Comparison of ENCODE assay signal across 1 cellular context in the genomic region with DNA sequence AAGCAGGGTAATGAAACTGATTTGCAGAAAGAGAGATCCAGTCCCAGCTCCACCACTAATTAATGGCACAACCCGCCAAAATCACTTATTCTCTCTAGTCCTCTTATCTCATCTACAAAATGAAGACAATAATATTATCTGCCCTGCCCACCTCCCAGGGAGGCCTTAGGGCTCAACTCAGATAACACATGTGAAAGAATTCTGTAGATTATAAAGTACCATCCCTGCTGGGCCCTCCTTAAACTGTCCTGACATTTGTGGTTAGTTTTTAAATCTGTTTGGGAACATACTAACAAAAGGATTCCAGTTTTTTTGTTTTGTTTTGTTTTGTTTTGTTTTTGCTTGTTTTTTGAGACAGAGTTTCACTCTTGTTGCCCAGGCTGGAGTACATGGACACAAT.
TF ChIP-seq lines count a peak whose summit lies in the region.

No MANE protein-coding gene starts in this region.

TF ChIP-seq in SK-N-SH, 30 proteins besides CTCF, POLR2A, EP300 and RAD21:
- TF ChIP-seq, protein P1, sequence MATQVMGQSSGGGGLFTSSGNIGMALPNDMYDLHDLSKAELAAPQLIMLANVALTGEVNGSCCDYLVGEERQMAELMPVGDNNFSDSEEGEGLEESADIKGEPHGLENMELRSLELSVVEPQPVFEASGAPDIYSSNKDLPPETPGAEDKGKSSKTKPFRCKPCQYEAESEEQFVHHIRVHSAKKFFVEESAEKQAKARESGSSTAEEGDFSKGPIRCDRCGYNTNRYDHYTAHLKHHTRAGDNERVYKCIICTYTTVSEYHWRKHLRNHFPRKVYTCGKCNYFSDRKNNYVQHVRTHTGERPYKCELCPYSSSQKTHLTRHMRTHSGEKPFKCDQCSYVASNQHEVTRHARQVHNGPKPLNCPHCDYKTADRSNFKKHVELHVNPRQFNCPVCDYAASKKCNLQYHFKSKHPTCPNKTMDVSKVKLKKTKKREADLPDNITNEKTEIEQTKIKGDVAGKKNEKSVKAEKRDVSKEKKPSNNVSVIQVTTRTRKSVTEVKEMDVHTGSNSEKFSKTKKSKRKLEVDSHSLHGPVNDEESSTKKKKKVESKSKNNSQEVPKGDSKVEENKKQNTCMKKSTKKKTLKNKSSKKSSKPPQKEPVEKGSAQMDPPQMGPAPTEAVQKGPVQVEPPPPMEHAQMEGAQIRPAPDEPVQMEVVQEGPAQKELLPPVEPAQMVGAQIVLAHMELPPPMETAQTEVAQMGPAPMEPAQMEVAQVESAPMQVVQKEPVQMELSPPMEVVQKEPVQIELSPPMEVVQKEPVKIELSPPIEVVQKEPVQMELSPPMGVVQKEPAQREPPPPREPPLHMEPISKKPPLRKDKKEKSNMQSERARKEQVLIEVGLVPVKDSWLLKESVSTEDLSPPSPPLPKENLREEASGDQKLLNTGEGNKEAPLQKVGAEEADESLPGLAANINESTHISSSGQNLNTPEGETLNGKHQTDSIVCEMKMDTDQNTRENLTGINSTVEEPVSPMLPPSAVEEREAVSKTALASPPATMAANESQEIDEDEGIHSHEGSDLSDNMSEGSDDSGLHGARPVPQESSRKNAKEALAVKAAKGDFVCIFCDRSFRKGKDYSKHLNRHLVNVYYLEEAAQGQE (IDR thresholded peaks at IDR 0.05; ENCODE audit: low read depth, low read length) = no peak
- TF ChIP-seq TAF1 (IDR thresholded peaks at IDR 0.05; ENCODE audit: borderline replicate concordance, low read depth, low read length) = no peak
- no peak for TF ChIP-seq RFX5 (IDR thresholded peaks at IDR 0.05; ENCODE audit: low read length)
- no peak for TF ChIP-seq FOXM1 (IDR thresholded peaks at IDR 0.05; ENCODE audit: low read depth)
- no peak for TF ChIP-seq NRF1 (IDR thresholded peaks at IDR 0.05; ENCODE audit: low read depth, low read length)
- TF ChIP-seq SMC3 (IDR thresholded peaks at IDR 0.05; ENCODE audit: low read depth, low read length) = no peak
- TF ChIP-seq, protein P2, sequence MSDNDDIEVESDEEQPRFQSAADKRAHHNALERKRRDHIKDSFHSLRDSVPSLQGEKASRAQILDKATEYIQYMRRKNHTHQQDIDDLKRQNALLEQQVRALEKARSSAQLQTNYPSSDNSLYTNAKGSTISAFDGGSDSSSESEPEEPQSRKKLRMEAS (IDR thresholded peaks at IDR 0.05; ENCODE audit: low read depth) = no peak
- TF ChIP-seq FOSL2 (IDR thresholded peaks at IDR 0.05; ENCODE audit: borderline replicate concordance, low read depth) = no peak
